In the genomic region with DNA sequence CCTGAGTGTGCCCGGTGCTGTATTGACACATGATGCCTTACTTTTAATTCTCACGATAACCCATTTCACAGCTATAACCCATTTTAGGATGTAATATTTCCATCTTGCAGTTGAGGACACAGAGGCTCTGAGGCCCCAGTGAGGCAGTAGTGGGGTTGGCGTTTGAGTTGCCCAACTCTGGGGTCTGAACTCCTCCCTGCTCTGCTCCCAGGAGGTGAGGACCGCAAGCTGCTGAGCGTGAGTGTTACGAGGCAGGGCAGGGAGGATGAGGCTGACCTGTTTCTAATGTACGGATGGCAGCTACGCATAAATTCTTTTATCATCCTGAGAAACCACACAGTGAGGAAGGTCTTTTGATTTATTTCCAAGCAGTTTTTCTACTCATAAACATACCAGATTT, we compare ENCODE assay signal across 11 cellular contexts. TPM values are rescaled to one million over a fixed set of nuclear protein-coding genes. Genes with fewer than 3 reads are reported as not detected.
DNase-seq lines count a peak whose midpoint lies in the region; ATAC-seq and TF ChIP-seq lines count a peak whose summit lies in the region.
"Had no signal": no experiment of that assay in that cellular context is flagged by ENCODE, and none has a peak within 500 bp of the region (broad histone marks: within the 10 kb centered on the region; RNA-seq: fewer than 3 reads in every experiment).

No MANE protein-coding gene starts in this region.

- TF ChIP-seq CTCF in hepatocyte (IDR thresholded peaks at IDR 0.05; ENCODE audit: poor library complexity) = no peak

- no peak for ATAC-seq in HG02623 (IDR thresholded peaks at IDR 0.05; ENCODE audit: unreplicated experiment)
- ATAC-seq in GM21360 (IDR thresholded peaks at IDR 0.05; ENCODE audit: unreplicated experiment) = no peak

- intact Hi-C loops in activated CD4-positive, alpha-beta T cell treated with anti-CD3 and anti-CD28 coated beads, Interleukin-2, amount 10 ng/mL, durations not matched to agents 24 days and 14 days (cut with micrococcal nuclease) = no loop called here
- intact Hi-C loops in activated T-helper 2 cell treated with anti-CD3 and anti-CD28 coated beads, Interferon-gamma antibody, Interleukin-2, Interleukin-4, amounts not matched to agents 10 μg/mL and 5 μg/mL and 100 μg/mL, durations not matched to agents 14 hours and 24 hours and 36 hours (cut with micrococcal nuclease) = no loop called here

- peaks cover 25% of the 10 kb centered on the region for H3K79me2 ChIP-seq in hepatocyte

- no peaks in the 10 kb centered on the region for H4K20me1 ChIP-seq in hepatocyte (ENCODE audit: insufficient read depth, poor library complexity, severe bottlenecking)

- H3K27me3 Mint-ChIP-seq in activated CD4-positive, alpha-beta T cell treated with anti-CD3 and anti-CD28 coated beads, Interleukin-2, amount 10 ng/mL, durations not matched to agents 24 days and 14 days = no peaks in the 10 kb centered on the region
- no peaks in the 10 kb centered on the region for H3K27me3 Mint-ChIP-seq in activated T-helper 2 cell treated with anti-CD3 and anti-CD28 coated beads, Interferon-gamma antibody, Interleukin-2, Interleukin-4, amounts not matched to agents 10 μg/mL and 5 μg/mL and 100 μg/mL, durations not matched to agents 14 hours and 24 hours and 36 hours (ENCODE audit: low read depth)

- 80% methylated on average over 8 of the region's 8 CpGs for WGBS in hepatocyte (ENCODE audit: low lambda C conversion rate, missing lambda C conversion rate)

- H3K4me3 Mint-ChIP-seq in activated CD4-positive, alpha-beta T cell treated with anti-CD3 and anti-CD28 coated beads, Interleukin-2, amount 10 ng/mL, durations not matched to agents 24 days and 14 days = peak overlapping the region; percentile 53
- H3K4me3 Mint-ChIP-seq in activated T-helper 2 cell treated with anti-CD3 and anti-CD28 coated beads, Interferon-gamma antibody, Interleukin-2, Interleukin-4, amounts not matched to agents 10 μg/mL and 5 μg/mL and 100 μg/mL, durations not matched to agents 14 hours and 24 hours and 36 hours (ENCODE audit: low read depth) = no peak overlapping the region
- H3K4me3 Mint-ChIP-seq: mesothelial cell of epicardium had no signal

- H3K27me3 ChIP-seq in hepatocyte (no peaks in the 10 kb centered on the region), subcutaneous abdominal adipose tissue (ENCODE audit: control insufficient read depth in 5 of 5, insufficient read depth in 4 of 5, low read length in 5 of 5) (no peaks in the 10 kb centered on the region)

- H3K4me1 ChIP-seq in hepatocyte (ENCODE audit: insufficient read depth) (peaks cover 13% of the 10 kb centered on the region), subcutaneous abdominal adipose tissue (ENCODE audit: control insufficient read depth in 5 of 5, insufficient read depth in 5 of 5, low read length in 5 of 5) (peaks cover 12 to 46% (median 34%) of the 10 kb centered on the region in 5 donors)

- no peak overlapping the region for H2AFZ ChIP-seq in hepatocyte

- H3K9ac ChIP-seq in subcutaneous abdominal adipose tissue (ENCODE audit: low read length in 5 of 5) = peak overlapping the region in 4 of 5 donors; percentile 11 to 56 (median 52)

- H3K4me2 ChIP-seq in hepatocyte = no peak overlapping the region

- peaks cover 48% of the 10 kb centered on the region for H3K36me3 Mint-ChIP-seq in activated CD4-positive, alpha-beta T cell treated with anti-CD3 and anti-CD28 coated beads, Interleukin-2, amount 10 ng/mL, durations not matched to agents 24 days and 14 days (ENCODE audit: low read depth)
- peaks cover 54% of the 10 kb centered on the region for H3K36me3 Mint-ChIP-seq in activated T-helper 2 cell treated with anti-CD3 and anti-CD28 coated beads, Interferon-gamma antibody, Interleukin-2, Interleukin-4, amounts not matched to agents 10 μg/mL and 5 μg/mL and 100 μg/mL, durations not matched to agents 14 hours and 24 hours and 36 hours (ENCODE audit: low read depth)

- no peaks in the 10 kb centered on the region for H3K9me3 ChIP-seq in hepatocyte (ENCODE audit: low read depth)
- no peaks in the 10 kb centered on the region for H3K9me3 ChIP-seq in subcutaneous abdominal adipose tissue (ENCODE audit: control insufficient read depth in 5 of 5, low read length in 5 of 5)

- peaks cover 45% of the 10 kb centered on the region for H3K4me1 Mint-ChIP-seq in activated CD4-positive, alpha-beta T cell treated with anti-CD3 and anti-CD28 coated beads, Interleukin-2, amount 10 ng/mL, durations not matched to agents 24 days and 14 days
- H3K4me1 Mint-ChIP-seq in activated T-helper 2 cell treated with anti-CD3 and anti-CD28 coated beads, Interferon-gamma antibody, Interleukin-2, Interleukin-4, amounts not matched to agents 10 μg/mL and 5 μg/mL and 100 μg/mL, durations not matched to agents 14 hours and 24 hours and 36 hours (ENCODE audit: low read depth) = peaks cover 31% of the 10 kb centered on the region
- H3K4me1 Mint-ChIP-seq: mesothelial cell of epicardium had no signal

- H3K27ac Mint-ChIP-seq in activated CD4-positive, alpha-beta T cell treated with anti-CD3 and anti-CD28 coated beads, Interleukin-2, amount 10 ng/mL, durations not matched to agents 24 days and 14 days = peak overlapping the region; percentile 66
- H3K27ac Mint-ChIP-seq in activated T-helper 2 cell treated with anti-CD3 and anti-CD28 coated beads, Interferon-gamma antibody, Interleukin-2, Interleukin-4, amounts not matched to agents 10 μg/mL and 5 μg/mL and 100 μg/mL, durations not matched to agents 14 hours and 24 hours and 36 hours = peak overlapping the region; percentile 27
- H3K27ac Mint-ChIP-seq: mesothelial cell of epicardium had no signal

- H3K4me3 ChIP-seq in hepatocyte = no peak overlapping the region
- peak overlapping the region in 1 of 5 donors; percentile 36 for H3K4me3 ChIP-seq in subcutaneous abdominal adipose tissue (ENCODE audit: low read depth in 1 of 5, low read length in 5 of 5)

- no peaks in the 10 kb centered on the region for H3K9me2 ChIP-seq in hepatocyte (replicated peaks; ENCODE audit: insufficient read depth)

- H3K36me3 ChIP-seq in hepatocyte (replicated peaks; ENCODE audit: insufficient read depth, low read depth) (no peaks in the 10 kb centered on the region), subcutaneous abdominal adipose tissue (ENCODE audit: control insufficient read depth in 5 of 5, insufficient read depth in 5 of 5, low read length in 5 of 5) (peaks cover 0 to 47% (median 25%) of the 10 kb centered on the region in 5 donors)

- no peaks in the 10 kb centered on the region for H3K9me3 Mint-ChIP-seq in activated CD4-positive, alpha-beta T cell treated with anti-CD3 and anti-CD28 coated beads, Interleukin-2, amount 10 ng/mL, durations not matched to agents 24 days and 14 days
- no peaks in the 10 kb centered on the region for H3K9me3 Mint-ChIP-seq in activated T-helper 2 cell treated with anti-CD3 and anti-CD28 coated beads, Interferon-gamma antibody, Interleukin-2, Interleukin-4, amounts not matched to agents 10 μg/mL and 5 μg/mL and 100 μg/mL, durations not matched to agents 14 hours and 24 hours and 36 hours
- H3K9me3 Mint-ChIP-seq: mesothelial cell of epicardium had no signal

- DNase-seq in activated CD4-positive, alpha-beta T cell treated with anti-CD3 and anti-CD28 coated beads, Interleukin-2, amount 10 ng/mL, durations not matched to agents 24 days and 14 days = no peak
- DNase-seq in activated CD4-positive, alpha-beta T cell treated with anti-CD3 and anti-CD28 coated beads, Interleukin-2, amount 50 U/mL, for 4 hours = no peak
- no peak for DNase-seq in activated T-helper 2 cell treated with anti-CD3 and anti-CD28 coated beads, Interferon-gamma antibody, Interleukin-2, Interleukin-4, amounts not matched to agents 10 μg/mL and 5 μg/mL and 100 μg/mL, durations not matched to agents 14 hours and 24 hours and 36 hours (ENCODE audit: low spot score)
- DNase-seq in hepatocyte (ENCODE audit: low spot score) (no peak), DMS79 (lab: John Stamatoyannopoulos, UW) (no peak)
- DNase-seq: amniotic stem cell, NCI-H1048 had no signal

- H3K27ac ChIP-seq in hepatocyte (peak overlapping the region; percentile 81), subcutaneous abdominal adipose tissue (ENCODE audit: low read depth, low read length) (peak overlapping the region; percentile 84)

RNA-seq across cellular contexts. Expression of gene LRRC8A, which starts 11.4 kb away (rescaled TPM):
- 27.7 and 28.4 TPM in 2 replicates for total RNA-seq in activated CD4-positive, alpha-beta T cell treated with anti-CD3 and anti-CD28 coated beads, Interleukin-2, amount 10 ng/mL, durations not matched to agents 24 days and 14 days
- total RNA-seq in activated T-helper 2 cell treated with anti-CD3 and anti-CD28 coated beads, Interferon-gamma antibody, Interleukin-2, Interleukin-4, amounts not matched to agents 10 μg/mL and 5 μg/mL and 100 μg/mL, durations not matched to agents 14 hours and 24 hours and 36 hours = 24.9 and 25.4 TPM in 2 replicates
- total RNA-seq in hepatocyte = 28.8 and 30.7 TPM in 2 replicates
- 46.8 and 55.6 TPM in 2 replicates for polyA plus RNA-seq in hepatocyte

RNA-seq across cellular contexts. Expression of gene KYAT1, which starts 11.6 kb away (rescaled TPM):
- 11.7 and 14.4 TPM in 2 replicates for total RNA-seq in activated CD4-positive, alpha-beta T cell treated with anti-CD3 and anti-CD28 coated beads, Interleukin-2, amount 10 ng/mL, durations not matched to agents 24 days and 14 days
- total RNA-seq in activated T-helper 2 cell treated with anti-CD3 and anti-CD28 coated beads, Interferon-gamma antibody, Interleukin-2, Interleukin-4, amounts not matched to agents 10 μg/mL and 5 μg/mL and 100 μg/mL, durations not matched to agents 14 hours and 24 hours and 36 hours = 13.6 and 14.0 TPM in 2 replicates
- total RNA-seq in hepatocyte = 5.1 and 7.9 TPM in 2 replicates
- polyA plus RNA-seq in hepatocyte = 8.4 and 8.7 TPM in 2 replicates

RNA-seq across cellular contexts. Expression of gene PHYHD1, which starts 27.4 kb away (rescaled TPM):
- 0.45 and 0.47 TPM in 2 replicates for total RNA-seq in activated CD4-positive, alpha-beta T cell treated with anti-CD3 and anti-CD28 coated beads, Interleukin-2, amount 10 ng/mL, durations not matched to agents 24 days and 14 days
- 0.44 and 0.68 TPM in 2 replicates for total RNA-seq in activated T-helper 2 cell treated with anti-CD3 and anti-CD28 coated beads, Interferon-gamma antibody, Interleukin-2, Interleukin-4, amounts not matched to agents 10 μg/mL and 5 μg/mL and 100 μg/mL, durations not matched to agents 14 hours and 24 hours and 36 hours
- total RNA-seq in hepatocyte = 12.6 and 20.3 TPM in 2 replicates
- 25.7 and 32.3 TPM in 2 replicates for polyA plus RNA-seq in hepatocyte

RNA-seq across cellular contexts. Expression of gene DOLK, which starts 54.0 kb away (rescaled TPM):
- 15.2 and 15.9 TPM in 2 replicates for total RNA-seq in activated CD4-positive, alpha-beta T cell treated with anti-CD3 and anti-CD28 coated beads, Interleukin-2, amount 10 ng/mL, durations not matched to agents 24 days and 14 days
- total RNA-seq in activated T-helper 2 cell treated with anti-CD3 and anti-CD28 coated beads, Interferon-gamma antibody, Interleukin-2, Interleukin-4, amounts not matched to agents 10 μg/mL and 5 μg/mL and 100 μg/mL, durations not matched to agents 14 hours and 24 hours and 36 hours = 13.0 and 13.3 TPM in 2 replicates
- 30.2 and 34.2 TPM in 2 replicates for total RNA-seq in hepatocyte
- 37.4 and 45.0 TPM in 2 replicates for polyA plus RNA-seq in hepatocyte

RNA-seq across cellular contexts. Expression of gene NUP188, which starts 54.1 kb away (rescaled TPM):
- 162 and 176 TPM in 2 replicates for total RNA-seq in activated CD4-positive, alpha-beta T cell treated with anti-CD3 and anti-CD28 coated beads, Interleukin-2, amount 10 ng/mL, durations not matched to agents 24 days and 14 days
- total RNA-seq in activated T-helper 2 cell treated with anti-CD3 and anti-CD28 coated beads, Interferon-gamma antibody, Interleukin-2, Interleukin-4, amounts not matched to agents 10 μg/mL and 5 μg/mL and 100 μg/mL, durations not matched to agents 14 hours and 24 hours and 36 hours = 161 and 175 TPM in 2 replicates
- 24.4 and 28.1 TPM in 2 replicates for total RNA-seq in hepatocyte
- polyA plus RNA-seq in hepatocyte = 28.1 and 31.2 TPM in 2 replicates
